ENCODE assay signal across 28 cellular contexts in genomic region chr3:171221104-171221503, GRCh38.
"Had no signal": no experiment of that assay in that cellular context is flagged by ENCODE, and none has a peak within 500 bp of the region (broad histone marks: within the 10 kb centered on the region; RNA-seq: fewer than 3 reads in every experiment).

No MANE protein-coding gene starts in this region.

- H3K9me3 ChIP-seq: ovary, psoas muscle, right lobe of liver, sigmoid colon, stomach, thyroid gland, upper lobe of left lung, vagina had no signal

- H3K27ac Mint-ChIP-seq: nephron; neural progenitor cell; progenitor cell of endocrine pancreas; stimulated activated effector memory CD8-positive, alpha-beta T cell treated with anti-CD3 and anti-CD28 coated beads, Interleukin-12 subunit alpha, Interleukin-12 subunit beta, amount 100 ng/mL, for 72 hours; stimulated activated naive B cell treated with anti-CD40 and anti-IgM and Interleukin-4, amounts not matched to agents 10 μg/mL and 1 μg/mL and 100 μg/mL, for 72 hours; stimulated activated naive CD8-positive, alpha-beta T cell treated with anti-CD3 and anti-CD28 coated beads, Interleukin-15, Interleukin-2, amounts not matched to agents 100 ng/mL and 50 ng/mL, for 24 hours had no signal

- H3K27me3 ChIP-seq: neural progenitor cell, ovary, right lobe of liver, stomach, thyroid gland, tibial nerve, upper lobe of left lung, vagina had no signal

- H3K9ac ChIP-seq: neural progenitor cell, parathyroid adenoma had no signal

- H3K27ac ChIP-seq: neural progenitor cell, ovary, parathyroid adenoma, psoas muscle, right lobe of liver, sigmoid colon, stomach, thoracic aorta, thyroid gland, tibial nerve, upper lobe of left lung, vagina had no signal

- H2AFZ ChIP-seq: neural progenitor cell, parathyroid adenoma had no signal

- H3K36me3 ChIP-seq: neural progenitor cell, ovary, right lobe of liver, sigmoid colon, stomach, thoracic aorta, thyroid gland, tibial nerve, upper lobe of left lung, vagina had no signal

- H3K4me2 ChIP-seq: neural progenitor cell had no signal

- H3K4me3 Mint-ChIP-seq: nephron; neural progenitor cell; stimulated activated effector memory CD8-positive, alpha-beta T cell treated with anti-CD3 and anti-CD28 coated beads, Interleukin-12 subunit alpha, Interleukin-12 subunit beta, amount 100 ng/mL, for 72 hours; stimulated activated naive B cell treated with anti-CD40 and anti-IgM and Interleukin-4, amounts not matched to agents 10 μg/mL and 1 μg/mL and 100 μg/mL, for 72 hours; stimulated activated naive CD8-positive, alpha-beta T cell treated with anti-CD3 and anti-CD28 coated beads, Interleukin-15, Interleukin-2, amounts not matched to agents 100 ng/mL and 50 ng/mL, for 24 hours had no signal

- H3K79me2 ChIP-seq: parathyroid adenoma had no signal

- DNase-seq: occipital lobe; ovary; posterior cingulate gyrus; psoas muscle; right cardiac atrium; right lobe of liver; sigmoid colon; stimulated activated CD4-positive, alpha-beta T cell treated with anti-CD3 and anti-CD28 coated beads, Interleukin-15, amount 100 ng/mL, for 24 hours; stimulated activated CD4-positive, alpha-beta T cell treated with anti-CD3 and anti-CD28 coated beads, Interleukin-2, amount 100 ng/mL, for 24 hours; stimulated activated CD4-positive, alpha-beta T cell treated with anti-CD3 and anti-CD28 coated beads, Interleukin-2, amount 100 ng/mL, for 48 hours; stimulated activated CD4-positive, alpha-beta T cell treated with anti-CD3 and anti-CD28 coated beads, Interleukin-4, amount 100 ng/mL, for 24 hours; stimulated activated naive B cell treated with anti-CD40 and anti-IgM and Interleukin-4, amounts not matched to agents 10 μg/mL and 1 μg/mL and 100 μg/mL, for 72 hours; stimulated activated naive CD4-positive, alpha-beta T cell treated with Interleukin-2 at 50 U/mL for 16 hours; stomach; thyroid gland; trophoblast cell; upper lobe of left lung had no signal

- H3K4me3 ChIP-seq: neural progenitor cell, ovary, psoas muscle, right lobe of liver, sigmoid colon, stomach, thoracic aorta, thyroid gland, tibial nerve, upper lobe of left lung, vagina had no signal

- FAIRE-seq: small intestine, urothelium cell line had no signal

- H3K4me1 ChIP-seq: neural progenitor cell, parathyroid adenoma, right lobe of liver, stomach, thyroid gland, tibial nerve, upper lobe of left lung, vagina had no signal

- H3K4me1 Mint-ChIP-seq: nephron; neural progenitor cell; stimulated activated naive B cell treated with anti-CD40 and anti-IgM and Interleukin-4, amounts not matched to agents 10 μg/mL and 1 μg/mL and 100 μg/mL, for 72 hours had no signal

- ATAC-seq: psoas muscle; right cardiac atrium; right lobe of liver; stimulated activated effector memory CD8-positive, alpha-beta T cell treated with anti-CD3 and anti-CD28 coated beads, Interleukin-12 subunit alpha, Interleukin-12 subunit beta, amount 100 ng/mL, for 72 hours; stimulated activated naive B cell treated with anti-CD40 and anti-IgM and Interleukin-4, amounts not matched to agents 10 μg/mL and 1 μg/mL and 100 μg/mL, for 72 hours had no signal

- H3K27me3 Mint-ChIP-seq: progenitor cell of endocrine pancreas; stimulated activated naive B cell treated with anti-CD40 and anti-IgM and Interleukin-4, amounts not matched to agents 10 μg/mL and 1 μg/mL and 100 μg/mL, for 72 hours; stimulated activated naive CD8-positive, alpha-beta T cell treated with anti-CD3 and anti-CD28 coated beads, Interleukin-15, Interleukin-2, amounts not matched to agents 100 ng/mL and 50 ng/mL, for 24 hours had no signal
